18 cellular contexts compared by ENCODE assay signal in genomic region chr16:86231996-86232350, GRCh38.
A peak's percentile ranks its signal among the peaks of the same experiment; 100 is the strongest.
DNase-seq lines count a peak whose midpoint lies in the region; ATAC-seq, FAIRE-seq and TF ChIP-seq lines count a peak whose summit lies in the region.
"Had no signal": no experiment of that assay in that cellular context is flagged by ENCODE, and none has a peak within 500 bp of the region (broad histone marks: within the 10 kb centered on the region; RNA-seq: fewer than 3 reads in every experiment).

No MANE protein-coding gene starts in this region.

- no peaks in the 10 kb centered on the region for H3K27me3 ChIP-seq in parathyroid adenoma (ENCODE audit: control insufficient read depth, insufficient read depth, low read length)
- H3K27me3 ChIP-seq: BLaER1 had no signal

- intact Hi-C loops in cardiac septum (cut with DNase I) = no loop called here
- intact Hi-C loops in Right ventricle myocardium inferior (cut with DNase I) = no loop called here
- intact Hi-C loops in kidney (cut with DNase I) = no loop called here

- TF ChIP-seq CTCF in kidney (IDR thresholded peaks at IDR 0.05; ENCODE audit: borderline replicate concordance, extremely low read depth, insufficient read depth) (no peak), parathyroid adenoma (IDR thresholded peaks at IDR 0.05) (no peak)

- DNase-seq in cardiac septum (ENCODE audit: low spot score) (peak; percentile 49), Right ventricle myocardium inferior (ENCODE audit: missing footprints) (no peak), kidney (peak; percentile 26), NCI-H1048 (lab: John Stamatoyannopoulos, UW) (no peak)
- DNase-seq: 8988T; AML-193; CD8-positive, alpha-beta memory T cell; DND-41; GDM1; HCEC 1CT; HFFc6 had no signal

- no peak for FAIRE-seq in kidney (lab: Jason Lieb, UNC)
- FAIRE-seq: GM19239, H1 had no signal

- H2AFZ ChIP-seq in parathyroid adenoma = no peak overlapping the region

- H3K9me3 ChIP-seq in kidney (ENCODE audit: control insufficient read depth in 1 of 2, low read length in 2 of 2) (no peaks in the 10 kb centered on the region), parathyroid adenoma (ENCODE audit: control insufficient read depth, low read length) (no peaks in the 10 kb centered on the region)
- H3K9me3 ChIP-seq: BLaER1, Caco-2 had no signal

- H3K36me3 ChIP-seq in kidney (ENCODE audit: control insufficient read depth in 1 of 2, insufficient read depth in 2 of 2, low read length in 2 of 2) (no peaks in the 10 kb centered on the region), parathyroid adenoma (ENCODE audit: control insufficient read depth, insufficient read depth, low read length) (no peaks in the 10 kb centered on the region)
- H3K36me3 ChIP-seq: BLaER1 had no signal

- H3K4me1 ChIP-seq in kidney (ENCODE audit: control insufficient read depth in 1 of 2, insufficient read depth in 1 of 2, low read depth in 1 of 2, low read length in 2 of 2) (no peaks in the 10 kb centered on the region), parathyroid adenoma (no peaks in the 10 kb centered on the region)
- H3K4me1 ChIP-seq: BLaER1, Caco-2 had no signal

- no peak for ATAC-seq in Right ventricle myocardium inferior
- no peak for ATAC-seq in HG02981 (IDR thresholded peaks at IDR 0.05; ENCODE audit: unreplicated experiment)
- no peak for ATAC-seq in GM19324 (IDR thresholded peaks at IDR 0.05; ENCODE audit: low FRiP score, unreplicated experiment)

- H3K4me3 ChIP-seq in kidney (ENCODE audit: low read length in 2 of 2) (no peak overlapping the region), parathyroid adenoma (ENCODE audit: low read depth, low read length) (no peak overlapping the region)
- H3K4me3 ChIP-seq: BLaER1 had no signal

- H3K4me2 ChIP-seq in parathyroid adenoma (ENCODE audit: low read length) = no peak overlapping the region
- H3K4me2 ChIP-seq: BLaER1 had no signal

- H3K79me2 ChIP-seq in parathyroid adenoma = no peaks in the 10 kb centered on the region

- H3K27ac ChIP-seq in kidney (ENCODE audit: low read depth in 2 of 2, low read length in 2 of 2) = no peak overlapping the region
- peak overlapping the region; percentile 11 for H3K27ac ChIP-seq in parathyroid adenoma
- H3K27ac ChIP-seq: BLaER1 had no signal

- no peak overlapping the region for H3K9ac ChIP-seq in kidney (ENCODE audit: low read length in 2 of 2)
- H3K9ac ChIP-seq in parathyroid adenoma = no peak overlapping the region
- H3K9ac ChIP-seq: BLaER1 had no signal

Comparison
In these comparisons a context has a peak if more than half of its experiments do, and no peak if none do; other contexts are left out.
1. DNase-seq: peak in cardiac septum (single experiment) and kidney (single experiment); none in Right ventricle myocardium inferior (single experiment) and NCI-H1048 (single experiment).